Comparison of ENCODE assay signal across 1 cellular context in genomic region chr6:43757966-43758616, GRCh38.
TF ChIP-seq lines count a peak whose summit lies in the region.

No MANE protein-coding gene starts in this region.

TF ChIP-seq in WTC11, 78 proteins besides CTCF, POLR2A, EP300 and RAD21 (continued from another document):
- TF ChIP-seq AR (CRISPR knock-in tag; IDR thresholded peaks at IDR 0.05), result no peak
- no peak for TF ChIP-seq SMAD3 (CRISPR knock-in tag; IDR thresholded peaks at IDR 0.05; ENCODE audit: borderline replicate concordance)
- no peak for TF ChIP-seq ETV6 (CRISPR knock-in tag; IDR thresholded peaks at IDR 0.05)
- TF ChIP-seq, protein P1, sequence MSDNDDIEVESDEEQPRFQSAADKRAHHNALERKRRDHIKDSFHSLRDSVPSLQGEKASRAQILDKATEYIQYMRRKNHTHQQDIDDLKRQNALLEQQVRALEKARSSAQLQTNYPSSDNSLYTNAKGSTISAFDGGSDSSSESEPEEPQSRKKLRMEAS (CRISPR knock-in tag; IDR thresholded peaks at IDR 0.05), result no peak
- no peak for TF ChIP-seq NR3C1 (CRISPR knock-in tag; conservative IDR thresholded peaks at IDR 0.05; ENCODE audit: low read depth)
- no peak for TF ChIP-seq USF1 (CRISPR knock-in tag; IDR thresholded peaks at IDR 0.05)
- no peak for TF ChIP-seq JUN (CRISPR knock-in tag; IDR thresholded peaks at IDR 0.05)
- TF ChIP-seq ZNF263 (CRISPR knock-in tag; IDR thresholded peaks at IDR 0.05; ENCODE audit: low read depth), result no peak
